ENCODE assay signal across 15 cellular contexts in the genomic region with DNA sequence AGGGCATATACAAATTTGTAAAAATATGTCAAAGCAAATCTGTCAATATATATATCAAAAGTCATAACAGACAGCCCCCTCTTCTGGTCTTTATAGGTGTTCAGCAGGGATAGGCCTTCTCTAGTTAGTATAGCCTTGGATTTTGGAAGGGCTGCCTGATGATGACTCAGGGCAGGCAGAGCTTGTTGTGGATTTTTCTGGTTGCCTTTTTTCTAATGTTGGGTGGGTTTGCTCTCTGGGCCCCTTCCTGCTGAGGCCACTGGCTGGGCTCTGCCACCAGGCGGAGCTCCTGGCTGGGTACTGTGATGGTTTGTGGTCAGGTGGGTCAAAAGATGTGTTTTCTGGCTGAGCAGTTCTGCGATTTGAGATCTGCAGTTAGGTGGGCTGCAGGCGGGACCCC.
DNase-seq lines count a peak whose midpoint lies in the region; ATAC-seq, FAIRE-seq and TF ChIP-seq lines count a peak whose summit lies in the region.
"Had no signal": no experiment of that assay in that cellular context is flagged by ENCODE, and none has a peak within 500 bp of the region (broad histone marks: within the 10 kb centered on the region; RNA-seq: fewer than 3 reads in every experiment).

No MANE protein-coding gene starts in this region.

- H3K36me3 Mint-ChIP-seq in glutamatergic neuron (ENCODE audit: unreplicated experiment): no peaks in the 10 kb centered on the region
- H3K36me3 Mint-ChIP-seq: naive thymus-derived CD4-positive, alpha-beta T cell had no signal

- no peaks in the 10 kb centered on the region for H3K9me3 ChIP-seq in pancreas
- H3K9me3 ChIP-seq: upper lobe of right lung had no signal

- H3K4me3 Mint-ChIP-seq in glutamatergic neuron (ENCODE audit: unreplicated experiment): no peak overlapping the region
- H3K4me3 Mint-ChIP-seq: naive thymus-derived CD4-positive, alpha-beta T cell had no signal

- TF ChIP-seq CTCF in C4-2B (conservative IDR thresholded peaks at IDR 0.05) (peak; percentile 47), glutamatergic neuron (IDR thresholded peaks at IDR 0.05; ENCODE audit: partially characterized antibody, unreplicated experiment) (peak; percentile 54), pancreas (IDR thresholded peaks at IDR 0.05) (peak in 1 of 4 donors; percentile 11)

- no peak for FAIRE-seq in pancreas (lab: Jason Lieb, UNC)
- FAIRE-seq: small intestine, TTC549 had no signal

- H3K36me3 ChIP-seq in pancreas: no peaks in the 10 kb centered on the region
- H3K36me3 ChIP-seq: upper lobe of right lung had no signal

- no peak overlapping the region for H3K27ac ChIP-seq in C4-2B
- no peak overlapping the region for H3K27ac ChIP-seq in pancreas
- H3K27ac ChIP-seq: RWPE1, upper lobe of right lung had no signal

- intact Hi-C loops in pancreas (cut with DNase I): no loop called here

- CTCF ChIA-PET in HEK293T (lab: Yijun Ruan, JAX): no interaction called here

- H3K27me3 Mint-ChIP-seq in glutamatergic neuron (ENCODE audit: unreplicated experiment): no peaks in the 10 kb centered on the region
- H3K27me3 Mint-ChIP-seq: naive thymus-derived CD4-positive, alpha-beta T cell had no signal

- no peaks in the 10 kb centered on the region for H3K9me3 Mint-ChIP-seq in glutamatergic neuron (ENCODE audit: unreplicated experiment)

- 47 to 63% methylated on average over 3 of the region's 3 CpGs for WGBS in pancreas, 2 donors

- H3K27me3 ChIP-seq in pancreas: no peaks in the 10 kb centered on the region
- H3K27me3 ChIP-seq: upper lobe of right lung had no signal

- no peak for ATAC-seq in pancreas
- ATAC-seq: naive thymus-derived CD4-positive, alpha-beta T cell; upper lobe of right lung had no signal

- POLR2A ChIA-PET in HEK293T (lab: Yijun Ruan, JAX): no interaction called here

- H3K4me1 Mint-ChIP-seq in glutamatergic neuron (ENCODE audit: low read depth, unreplicated experiment): no peaks in the 10 kb centered on the region
- H3K4me1 Mint-ChIP-seq: naive thymus-derived CD4-positive, alpha-beta T cell had no signal

- H3K4me1 ChIP-seq in pancreas: no peaks in the 10 kb centered on the region
- H3K4me1 ChIP-seq: upper lobe of right lung had no signal

- H3K4me3 ChIP-seq in pancreas: no peak overlapping the region
- H3K4me3 ChIP-seq: upper lobe of right lung had no signal

- peak overlapping the region; percentile 18 for H3K27ac Mint-ChIP-seq in glutamatergic neuron (ENCODE audit: unreplicated experiment)
- H3K27ac Mint-ChIP-seq: naive thymus-derived CD4-positive, alpha-beta T cell had no signal

- DNase-seq in HEK293T (ENCODE audit: extremely low spot score) (peak; percentile 38), RKO (ENCODE audit: low spot score) (peak; percentile 15), glutamatergic neuron (peak; percentile 61), T-helper 2 cell (no peak), AG08396 (ENCODE audit: low spot score) (no peak), pancreas (no peak), mucosa of gallbladder (ENCODE audit: low spot score) (no peak)
- DNase-seq: C1 segment of cervical spinal cord; naive thymus-derived CD4-positive, alpha-beta T cell; NCI-H1694; small intestine; upper lobe of right lung had no signal

TF ChIP-seq in HEK293T, 16 proteins besides CTCF, POLR2A, EP300 and RAD21:
- no peak for TF ChIP-seq SUZ12 (IDR thresholded peaks at IDR 0.05)
- TF ChIP-seq ELF4 (IDR thresholded peaks at IDR 0.05): no peak
- TF ChIP-seq NFRKB (IDR thresholded peaks at IDR 0.05): no peak
- no peak for TF ChIP-seq FOXK2 (IDR thresholded peaks at IDR 0.05)
- no peak for TF ChIP-seq ZNF384 (IDR thresholded peaks at IDR 0.05)
- TF ChIP-seq, protein P1, sequence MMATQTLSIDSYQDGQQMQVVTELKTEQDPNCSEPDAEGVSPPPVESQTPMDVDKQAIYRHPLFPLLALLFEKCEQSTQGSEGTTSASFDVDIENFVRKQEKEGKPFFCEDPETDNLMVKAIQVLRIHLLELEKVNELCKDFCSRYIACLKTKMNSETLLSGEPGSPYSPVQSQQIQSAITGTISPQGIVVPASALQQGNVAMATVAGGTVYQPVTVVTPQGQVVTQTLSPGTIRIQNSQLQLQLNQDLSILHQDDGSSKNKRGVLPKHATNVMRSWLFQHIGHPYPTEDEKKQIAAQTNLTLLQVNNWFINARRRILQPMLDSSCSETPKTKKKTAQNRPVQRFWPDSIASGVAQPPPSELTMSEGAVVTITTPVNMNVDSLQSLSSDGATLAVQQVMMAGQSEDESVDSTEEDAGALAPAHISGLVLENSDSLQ (IDR thresholded peaks at IDR 0.05): no peak
- no peak for TF ChIP-seq ARNT (IDR thresholded peaks at IDR 0.05)
- TF ChIP-seq FOXM1 (IDR thresholded peaks at IDR 0.05; ENCODE audit: borderline replicate concordance): no peak
- TF ChIP-seq BHLHE40 (IDR thresholded peaks at IDR 0.05; ENCODE audit: borderline replicate concordance): no peak
- TF ChIP-seq L3MBTL2 (conservative IDR thresholded peaks at IDR 0.05): no peak
TF ChIP-seq in HEK293T: peak in this region for 0.

Comparison
In these comparisons a context has a peak if more than half of its experiments do, and no peak if none do; other contexts are left out.
1. DNase-seq: peak in HEK293T (single experiment), RKO (single experiment) and glutamatergic neuron (single experiment); none in T-helper 2 cell (0 of 5), AG08396 (single experiment), pancreas (0 of 6) and mucosa of gallbladder (single experiment).